In genomic region chr14:96980835-96981234, GRCh38 we compare ENCODE assay signal across 11 cellular contexts.
"Had no signal": no experiment of that assay in that cellular context is flagged by ENCODE, and none has a peak within 500 bp of the region (broad histone marks: within the 10 kb centered on the region; RNA-seq: fewer than 3 reads in every experiment).

No MANE protein-coding gene starts in this region.

- FAIRE-seq: H1, H54 had no signal

- H2AFZ ChIP-seq: GM23248, GM23338 had no signal

- ATAC-seq: GM23338, HCT116 had no signal

- H3K9me3 ChIP-seq: HAP-1 had no signal

- H3K9ac ChIP-seq: GM23248 had no signal

- H3K4me1 ChIP-seq: HAP-1 had no signal

- H3K4me3 ChIP-seq: GM23248, GM23338, HAP-1 had no signal

- H3K36me3 ChIP-seq: HAP-1 had no signal

- H3K4me2 ChIP-seq: GM23338 had no signal

- H3K27ac ChIP-seq: GM23248 had no signal

- DNase-seq: GM23248, GOT3, H7, H9, HCEC 1CT, HFFc6 had no signal
